ENCODE assay signal across 8 cellular contexts in the genomic region with DNA sequence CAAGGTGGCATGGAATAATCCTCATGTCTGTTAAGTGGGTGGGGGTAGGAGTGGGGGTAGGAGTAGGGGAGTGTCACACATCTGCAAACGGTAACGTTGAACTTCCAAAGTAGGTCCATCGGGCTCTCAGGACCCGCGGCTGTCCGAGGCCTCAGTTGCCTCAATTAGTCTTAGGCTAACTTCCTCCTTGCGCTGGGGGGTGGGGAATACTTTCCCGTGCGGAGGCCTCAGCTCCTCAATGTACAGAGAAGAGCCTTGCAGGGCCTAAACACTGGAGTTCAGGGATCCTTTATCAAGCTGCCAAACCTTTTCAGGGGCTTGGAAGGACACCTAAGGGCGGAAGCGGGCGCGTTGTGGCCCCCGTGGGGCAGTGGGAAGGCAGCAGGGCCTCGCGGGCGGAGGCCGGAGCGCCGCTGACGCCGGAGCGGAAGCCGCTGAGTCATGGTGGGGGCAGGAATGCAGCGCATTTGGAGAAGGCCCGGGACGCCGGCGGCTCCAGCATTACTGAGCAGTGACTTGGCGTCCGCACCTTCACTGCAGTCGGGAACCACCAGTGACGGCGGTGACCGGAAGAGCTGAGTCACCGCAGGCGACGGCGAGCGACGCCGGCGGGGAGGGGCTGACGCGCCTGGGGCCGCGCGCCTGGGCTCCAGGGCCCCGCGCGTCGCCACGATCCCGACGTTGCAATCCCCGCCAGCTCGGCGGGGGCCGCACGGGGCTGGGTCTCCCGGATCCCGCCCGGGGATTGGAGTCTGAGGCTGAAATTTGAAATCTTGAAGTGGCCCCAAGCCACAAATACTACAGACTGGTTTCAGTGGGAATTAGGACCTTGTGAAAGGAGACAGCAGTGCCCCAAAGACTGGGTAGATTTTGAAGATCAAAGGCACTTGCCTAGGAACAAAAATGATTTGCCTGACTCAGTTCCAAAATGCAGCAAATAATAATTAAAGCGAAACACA. TPM values are rescaled to one million over a fixed set of nuclear protein-coding genes. Genes with fewer than 3 reads are reported as not detected.
A peak's percentile ranks its signal among the peaks of the same experiment; 100 is the strongest.
DNase-seq lines count a peak whose midpoint lies in the region; ATAC-seq and TF ChIP-seq lines count a peak whose summit lies in the region.

No MANE protein-coding gene starts in this region.

- H3K36me3 ChIP-seq in OCI-LY3 (replicated peaks; ENCODE audit: low read depth, low read length), result no peaks in the 10 kb centered on the region

- H3K4me1 ChIP-seq in OCI-LY3 (ENCODE audit: low read length), result peaks cover 9% of the 10 kb centered on the region; the same call in 1 of the 2 replicates
- peaks cover 14% of the 10 kb centered on the region for H3K4me1 ChIP-seq in mononuclear cell (ENCODE audit: insufficient read depth, low read length)

- H2AFZ ChIP-seq in OCI-LY3 (ENCODE audit: low read depth, low read length), result peak overlapping the region; percentile 95

- DNase-seq in DMS114 treated with DMSO at 0.1 percent for 48 hours (lab: John Stamatoyannopoulos, UW; ENCODE audit: unreplicated experiment) (peak; percentile 38), HuH-7.5 (ENCODE audit: low spot score) (peak; percentile 71), activated T-cell treated with anti-CD3 and anti-CD28 coated beads for 1 hour (ENCODE audit: low read depth) (peak; percentile 60), epithelial cell of esophagus (ENCODE audit: low read depth) (peak; percentile 98)
- DNase-seq in stimulated activated CD8-positive, alpha-beta memory T cell treated with anti-CD3 and anti-CD28 coated beads, Interleukin-2, amount 100 ng/mL, for 1 hour (ENCODE audit: low read depth in 2 of 2), result peak; percentile 66 to 68

- H3K4me3 ChIP-seq in OCI-LY3 (ENCODE audit: low read length) (peak overlapping the region; percentile 98), epithelial cell of esophagus (ENCODE audit: low read length) (peak overlapping the region; percentile 38), mononuclear cell (ENCODE audit: low read length) (peak overlapping the region; percentile 61)

- H3K9me3 ChIP-seq in OCI-LY3 (ENCODE audit: insufficient read depth, low read length) (no peaks in the 10 kb centered on the region), mononuclear cell (ENCODE audit: low read depth, low read length) (no peaks in the 10 kb centered on the region)

- H3K79me2 ChIP-seq in OCI-LY3 (ENCODE audit: low read length), result no peaks in the 10 kb centered on the region

- ATAC-seq in GM21529 (IDR thresholded peaks at IDR 0.05; ENCODE audit: unreplicated experiment), result peak; percentile 99

- H4K20me1 ChIP-seq in OCI-LY3 (ENCODE audit: insufficient read depth, low read length), result no peaks in the 10 kb centered on the region

- no peak for TF ChIP-seq CTCF in OCI-LY3 (IDR thresholded peaks at IDR 0.05; ENCODE audit: low read depth, low read length)
- no peak for TF ChIP-seq CTCF in epithelial cell of esophagus (IDR thresholded peaks at IDR 0.05; ENCODE audit: insufficient read depth, low read depth, low read length, missing control alignments)

- H3K27me3 ChIP-seq in OCI-LY3 (ENCODE audit: low read depth, low read length) (no peaks in the 10 kb centered on the region), mononuclear cell (ENCODE audit: insufficient read depth, low read length) (no peaks in the 10 kb centered on the region)

- H3K4me2 ChIP-seq in OCI-LY3 (ENCODE audit: low read length), result peak overlapping the region; percentile 97

- H3K9ac ChIP-seq in OCI-LY3 (ENCODE audit: low read length), result peak overlapping the region; percentile 98

- peak overlapping the region; percentile 76 for H3K27ac ChIP-seq in OCI-LY3 (ENCODE audit: low read length)

RNA-seq across cellular contexts. Expression of gene IPO7, which starts 20.2 kb away (rescaled TPM):
- total RNA-seq in mononuclear cell, result 68.2 TPM

RNA-seq across cellular contexts. Expression of gene TMEM41B, which starts 49.8 kb away (rescaled TPM):
- 34.2 TPM for total RNA-seq in mononuclear cell

Comparison
In these comparisons a context has a peak if more than half of its experiments do, and no peak if none do; other contexts are left out.
1. Peak in every context shown above with its lines: DNase-seq, ATAC-seq, H3K4me3 ChIP-seq and H3K27ac ChIP-seq.
2. DNase-seq: peak in every context shown above with its lines; median percentile 98 in epithelial cell of esophagus; 71 in HuH-7.5; 67 in stimulated activated CD8-positive, alpha-beta memory T cell treated with anti-CD3 and anti-CD28 coated beads, Interleukin-2, amount 100 ng/mL, for 1 hour; 60 in activated T-cell treated with anti-CD3 and anti-CD28 coated beads for 1 hour; 38 in DMS114 treated with DMSO at 0.1 percent for 48 hours.
3. H3K4me3 ChIP-seq: peak in every context shown above with its lines; median percentile 98 in OCI-LY3; 61 in mononuclear cell; 38 in epithelial cell of esophagus.